ENCODE assay signal across 1 cellular context in genomic region chr11:119057000-119057769, GRCh38.
TF ChIP-seq lines count a peak whose summit lies in the region.

Gene HYOU1 (minus strand): TSS chr11:119057205. CDS start chr11:119056160, 1,045 bp downstream.

TF ChIP-seq in GM12878, 131 proteins besides CTCF, POLR2A, EP300 and RAD21 (continued from another document and continues in another):
- TF ChIP-seq MLLT1 (IDR thresholded peaks at IDR 0.05) (0 out of 2 replicates have a peak, but pooled peaks have one; percentile 8), E2F4 (IDR thresholded peaks at IDR 0.05; ENCODE audit: low read depth, low read length) (no peak), KAT2A (conservative IDR thresholded peaks at IDR 0.05; ENCODE audit: control insufficient read depth, low read depth, low read length) (no peak), ATF2 (IDR thresholded peaks at IDR 0.05; ENCODE audit: low read length) (no peak), CREM (IDR thresholded peaks at IDR 0.05; ENCODE audit: low read depth) (peak; percentile 72), SUZ12 (IDR thresholded peaks at IDR 0.05; ENCODE audit: unreplicated experiment) (no peak), BCL11A (IDR thresholded peaks at IDR 0.05; ENCODE audit: low read depth, low read length) (no peak), NR2C1 (IDR thresholded peaks at IDR 0.05) (0 out of 2 replicates have a peak, but pooled peaks have one; percentile 4), ZNF24 (IDR thresholded peaks at IDR 0.05) (no peak), MEF2B (IDR thresholded peaks at IDR 0.05; ENCODE audit: partially characterized antibody, poor library complexity, severe bottlenecking) (no peak), POLR2AphosphoS2 (IDR thresholded peaks at IDR 0.05; ENCODE audit: low read depth, low read length) (no peak; the same call in 1 of the 2 replicates), PAX5 (IDR thresholded peaks at IDR 0.05; ENCODE audit: borderline replicate concordance, low read depth, low read length) (no peak), ZBTB33 (IDR thresholded peaks at IDR 0.05) (no peak), HSF1 (IDR thresholded peaks at IDR 0.05; ENCODE audit: low read depth, low read length) (no peak), MAX (IDR thresholded peaks at IDR 0.05; ENCODE audit: low read depth, low read length) (no peak), ZBTB11 (CRISPR knock-in tag; IDR thresholded peaks at IDR 0.05) (no peak), RUNX3 (IDR thresholded peaks at IDR 0.05; ENCODE audit: low read length) (peak; percentile 43; the same call in 1 of the 2 replicates), BRCA1 (IDR thresholded peaks at IDR 0.05; ENCODE audit: low read depth, low read length) (no peak), ZNF207 (IDR thresholded peaks at IDR 0.05; ENCODE audit: borderline replicate concordance) (no peak), ELK1 (IDR thresholded peaks at IDR 0.05; ENCODE audit: low read depth, low read length) (peak; percentile 34; the same call in 1 of the 2 replicates), USF1 (IDR thresholded peaks at IDR 0.05; ENCODE audit: borderline replicate concordance, extremely low read length, insufficient read depth, low read depth, low read length) (no peak), CBX3 (IDR thresholded peaks at IDR 0.05; ENCODE audit: borderline replicate concordance, low read depth) (no peak), CBX5 (IDR thresholded peaks at IDR 0.05; ENCODE audit: low read depth) (0 out of 2 replicates have a peak, but pooled peaks have one; percentile 12), CHD1 (IDR thresholded peaks at IDR 0.05; ENCODE audit: low read depth, low read length) (0 out of 2 replicates have a peak, but pooled peaks have one; percentile 38), ATF7 (IDR thresholded peaks at IDR 0.05; ENCODE audit: low read depth) (peak; percentile 7; the same call in 1 of the 2 replicates), SP1 (IDR thresholded peaks at IDR 0.05; ENCODE audit: low read depth, low read length) (peak; percentile 66), JUND (IDR thresholded peaks at IDR 0.05; ENCODE audit: low read depth, low read length) (no peak), IKZF1 (conservative IDR thresholded peaks at IDR 0.05) (peak; percentile 67), NFIC (IDR thresholded peaks at IDR 0.05; ENCODE audit: low read depth, low read length) (no peak), SMC3 (IDR thresholded peaks at IDR 0.05; ENCODE audit: borderline replicate concordance, low read length) (no peak; the same call in 1 of the 2 replicates), SREBF1 (IDR thresholded peaks at IDR 0.05; ENCODE audit: low read length) (no peak), WRNIP1 (IDR thresholded peaks at IDR 0.05; ENCODE audit: borderline replicate concordance, low read depth, low read length) (no peak), TCF3 (IDR thresholded peaks at IDR 0.05; ENCODE audit: borderline replicate concordance, insufficient read depth, low read depth, low read length) (peak; percentile 66; the same call in 1 of the 2 replicates), E4F1 (IDR thresholded peaks at IDR 0.05; ENCODE audit: borderline replicate concordance, partially characterized antibody) (no peak), EGR1 (IDR thresholded peaks at IDR 0.05; ENCODE audit: borderline replicate concordance in 1 of 2, low read depth in 2 of 2, low read length in 2 of 2) (peak in 1 of 2 experiments; percentile 51; a peak in 2 of 3 replicates), CREB1 (IDR thresholded peaks at IDR 0.05; ENCODE audit: low read depth) (peak; percentile 85), SIX5 (IDR thresholded peaks at IDR 0.05; ENCODE audit: low read depth, low read length, severe bottlenecking) (no peak), FOS (IDR thresholded peaks at IDR 0.05; ENCODE audit: borderline replicate concordance, extremely low read depth, insufficient read length) (peak; percentile 25), ZZZ3 (IDR thresholded peaks at IDR 0.05; ENCODE audit: control insufficient read depth, insufficient read length, low read depth) (no peak), POLR2AphosphoS5 (IDR thresholded peaks at IDR 0.05; ENCODE audit: low read length) (peak; percentile 85), RELB (IDR thresholded peaks at IDR 0.05; ENCODE audit: low read depth) (0 out of 2 replicates have a peak, but pooled peaks have one; percentile 48), MYC (IDR thresholded peaks at IDR 0.05; ENCODE audit: insufficient read depth, insufficient read length, insufficient replicate concordance, low read length, severe bottlenecking) (no peak), JUNB (IDR thresholded peaks at IDR 0.05) (no peak), MEF2A (IDR thresholded peaks at IDR 0.05; ENCODE audit: insufficient read depth, low read depth, low read length) (no peak), NFYA (IDR thresholded peaks at IDR 0.05; ENCODE audit: borderline replicate concordance, low read depth, low read length) (no peak), FOXK2 (IDR thresholded peaks at IDR 0.05) (peak; percentile 79), KLF5 (IDR thresholded peaks at IDR 0.05; ENCODE audit: partially characterized antibody) (peak; percentile 72)
